Comparison of ENCODE assay signal across 1 cellular context in genomic region chr3:52237659-52238172, GRCh38.
TF ChIP-seq lines count a peak whose summit lies in the region.

No MANE protein-coding gene starts in this region.

TF ChIP-seq in GM23338, 12 proteins besides CTCF, POLR2A, EP300 and RAD21 (continued from another document):
- TF ChIP-seq REST (IDR thresholded peaks at IDR 0.05; ENCODE audit: unreplicated experiment): no peak
- TF ChIP-seq ZNF331 (CRISPR knock-in tag; IDR thresholded peaks at IDR 0.05; ENCODE audit: low read depth): no peak
- TF ChIP-seq EZH2phosphoT487 (IDR thresholded peaks at IDR 0.05; ENCODE audit: unreplicated experiment): no peak
- no peak for TF ChIP-seq ZNF462 (CRISPR knock-in tag; IDR thresholded peaks at IDR 0.05)
- no peak for TF ChIP-seq CREB1 (CRISPR knock-in tag; IDR thresholded peaks at IDR 0.05; ENCODE audit: low read depth)
- no peak for TF ChIP-seq EZH2 (IDR thresholded peaks at IDR 0.05; ENCODE audit: low read depth, unreplicated experiment)
- TF ChIP-seq NANOG (IDR thresholded peaks at IDR 0.05; ENCODE audit: borderline replicate concordance): no peak
- TF ChIP-seq JUNB (IDR thresholded peaks at IDR 0.05; ENCODE audit: unreplicated experiment): no peak
- TF ChIP-seq ETS1 (IDR thresholded peaks at IDR 0.05): no peak
- no peak for TF ChIP-seq STAT1 (IDR thresholded peaks at IDR 0.05; ENCODE audit: unreplicated experiment)
- TF ChIP-seq ZNF114 (CRISPR knock-in tag; IDR thresholded peaks at IDR 0.05): no peak
